ENCODE assay signal across 35 cellular contexts in genomic region chr12:18825138-18825537, GRCh38.
"Had no signal": no experiment of that assay in that cellular context is flagged by ENCODE, and none has a peak within 500 bp of the region (broad histone marks: within the 10 kb centered on the region; RNA-seq: fewer than 3 reads in every experiment).

No MANE protein-coding gene starts in this region.

- H3K36me3 ChIP-seq: adrenal gland, brain microvascular endothelial cell, breast epithelium, WERI-Rb-1 had no signal

- H3K4me1 Mint-ChIP-seq: activated CD4-positive, alpha-beta T cell treated with anti-CD3 and anti-CD28 coated beads for 36 hours; activated CD4-positive, alpha-beta T cell treated with anti-CD3 and anti-CD28 coated beads, Interleukin-2, amount 10 ng/mL, durations not matched to agents 7 days and 5 days; activated naive CD8-positive, alpha-beta T cell treated with anti-CD3 and anti-CD28 coated beads for 36 hours; activated T-helper 17 cell treated with anti-CD3 and anti-CD28 coated beads, Interleukin-2, amount 50 U/mL, for 72 hours; WTC11 had no signal

- H3K4me1 ChIP-seq: adrenal gland, body of pancreas, breast epithelium had no signal

- H3K27ac ChIP-seq: adrenal gland, body of pancreas, brain microvascular endothelial cell, breast epithelium, WERI-Rb-1 had no signal

- H3K36me3 Mint-ChIP-seq: activated naive CD4-positive, alpha-beta T cell treated with anti-CD3 and anti-CD28 coated beads, Interleukin-2, amount 50 U/mL, for 72 hours; activated naive CD8-positive, alpha-beta T cell treated with anti-CD3 and anti-CD28 coated beads for 36 hours had no signal

- H3K4me3 ChIP-seq: adrenal gland, body of pancreas, breast epithelium had no signal

- H3K27me3 Mint-ChIP-seq: activated CD4-positive, alpha-beta T cell treated with anti-CD3 and anti-CD28 coated beads for 36 hours; activated CD4-positive, alpha-beta T cell treated with anti-CD3 and anti-CD28 coated beads, Interleukin-2, amount 10 ng/mL, durations not matched to agents 7 days and 5 days; activated CD8-positive, alpha-beta T cell treated with anti-CD3 and anti-CD28 coated beads for 36 hours; activated naive CD8-positive, alpha-beta T cell treated with anti-CD3 and anti-CD28 coated beads for 36 hours had no signal

- H3K9me3 ChIP-seq: adrenal gland, body of pancreas had no signal

- H3K27me3 ChIP-seq: adrenal gland, body of pancreas, brain microvascular endothelial cell, breast epithelium had no signal

- H3K4me3 Mint-ChIP-seq: activated CD4-positive, alpha-beta T cell treated with anti-CD3 and anti-CD28 coated beads for 36 hours; activated CD4-positive, alpha-beta T cell treated with anti-CD3 and anti-CD28 coated beads, Interleukin-2, amount 10 ng/mL, durations not matched to agents 7 days and 5 days; activated CD8-positive, alpha-beta T cell treated with anti-CD3 and anti-CD28 coated beads for 36 hours; activated naive CD4-positive, alpha-beta T cell treated with anti-CD3 and anti-CD28 coated beads for 36 hours; activated naive CD8-positive, alpha-beta T cell treated with anti-CD3 and anti-CD28 coated beads for 36 hours; activated T-cell treated with anti-CD3 and anti-CD28 coated beads, Interleukin-2, amount 50 U/mL, for 4 hours; activated T-cell treated with anti-CD3 and anti-CD28 coated beads, Interleukin-2, amount 50 U/mL, for 72 hours; activated T-helper 1 cell treated with anti-CD3 and anti-CD28 coated beads, Interleukin-12 subunit alpha, Interleukin-12 subunit beta, Interleukin-2, Interleukin-4 antibody, amounts not matched to agents 30 ng/mL and 10 ng/mL and 1 ng/mL, durations not matched to agents 14 hours and 24 hours and 36 hours; activated T-helper 17 cell treated with anti-CD3 and anti-CD28 coated beads, Interleukin-2, amount 50 U/mL, for 72 hours; T-helper 1 cell treated with Interleukin-12 subunit alpha and Interleukin-12 subunit beta and Interleukin-4 antibody, amounts not matched to agents 30 μg/mL and 1 μg/mL, for 36 hours; T-helper 2 cell treated with Interferon-gamma antibody and Interleukin-4, amounts not matched to agents 5 μg/mL and 100 μg/mL, for 36 hours; WTC11 had no signal

- H3K27ac Mint-ChIP-seq: activated CD4-positive, alpha-beta T cell treated with anti-CD3 and anti-CD28 coated beads for 36 hours; activated CD4-positive, alpha-beta T cell treated with anti-CD3 and anti-CD28 coated beads, Interleukin-2, amount 10 ng/mL, durations not matched to agents 7 days and 5 days; activated CD8-positive, alpha-beta T cell treated with anti-CD3 and anti-CD28 coated beads for 36 hours; activated naive CD4-positive, alpha-beta T cell treated with anti-CD3 and anti-CD28 coated beads for 36 hours; activated naive CD4-positive, alpha-beta T cell treated with anti-CD3 and anti-CD28 coated beads, Interleukin-2, amount 50 U/mL, for 72 hours; activated naive CD8-positive, alpha-beta T cell treated with anti-CD3 and anti-CD28 coated beads for 36 hours; activated T-cell treated with anti-CD3 and anti-CD28 coated beads, Interleukin-2, amount 50 U/mL, for 72 hours; activated T-helper 1 cell treated with anti-CD3 and anti-CD28 coated beads, Interleukin-12 subunit alpha, Interleukin-12 subunit beta, Interleukin-2, Interleukin-4 antibody, amounts not matched to agents 30 ng/mL and 10 ng/mL and 1 ng/mL, durations not matched to agents 14 hours and 24 hours and 36 hours; activated T-helper 17 cell treated with anti-CD3 and anti-CD28 coated beads, Interleukin-2, amount 50 U/mL, for 72 hours; T-helper 1 cell treated with Interleukin-12 subunit alpha and Interleukin-12 subunit beta and Interleukin-4 antibody, amounts not matched to agents 30 μg/mL and 1 μg/mL, for 36 hours; T-helper 2 cell treated with Interferon-gamma antibody and Interleukin-4, amounts not matched to agents 5 μg/mL and 100 μg/mL, for 36 hours; WTC11 had no signal

- DNase-seq: activated CD4-positive, alpha-beta T cell treated with anti-CD3 and anti-CD28 coated beads for 1 hour; activated CD4-positive, alpha-beta T cell treated with anti-CD3 and anti-CD28 coated beads for 36 hours; activated CD4-positive, alpha-beta T cell treated with anti-CD3 and anti-CD28 coated beads for 48 hours; activated CD4-positive, alpha-beta T cell treated with anti-CD3 and anti-CD28 coated beads, Interleukin-2, amount 10 ng/mL, durations not matched to agents 7 days and 5 days; activated CD4-positive, alpha-beta T cell treated with anti-CD3 and anti-CD28 coated beads, Interleukin-2, amount 50 U/mL, for 48 hours; activated CD4-positive, CD25-positive, alpha-beta regulatory T cell; activated CD8-positive, alpha-beta memory T cell treated with anti-CD3 and anti-CD28 coated beads, Interleukin-2, amount 50 U/mL, for 4 hours; activated CD8-positive, alpha-beta T cell treated with anti-CD3 and anti-CD28 coated beads for 36 hours; activated effector memory CD4-positive, alpha-beta T cell treated with anti-CD3 and anti-CD28 coated beads, Interleukin-2, amount 50 U/mL, for 16 hours; activated gamma-delta T cell treated with Interleukin-2 at 50 U/mL for 16 hours; activated naive CD4-positive, alpha-beta T cell; activated naive CD4-positive, alpha-beta T cell treated with anti-CD3 and anti-CD28 coated beads for 36 hours; activated naive CD4-positive, alpha-beta T cell treated with anti-CD3 and anti-CD28 coated beads, Interleukin-2, amount 50 U/mL, for 16 hours; activated naive CD8-positive, alpha-beta T cell treated with anti-CD3 and anti-CD28 coated beads for 36 hours; activated T-cell treated with anti-CD3 and anti-CD28 coated beads for 4 hours; activated T-cell treated with anti-CD3 and anti-CD28 coated beads, Interleukin-2, amount 50 U/mL, for 1 hour; activated T-cell treated with anti-CD3 and anti-CD28 coated beads, Interleukin-2, amount 50 U/mL, for 4 hours; activated T-cell treated with anti-CD3 and anti-CD28 coated beads, Interleukin-2, amount 50 U/mL, for 72 hours; adrenal gland; amniotic stem cell; aorta; body of pancreas; brain microvascular endothelial cell; central memory CD4-positive, alpha-beta T cell; T-helper 1 cell; T-helper 2 cell; T-helper 9 cell; WERI-Rb-1 had no signal
